In genomic region chr5:58854396-58854795, GRCh38 we compare ENCODE assay signal across 25 cellular contexts.
DNase-seq lines count a peak whose midpoint lies in the region; ATAC-seq lines count a peak whose summit lies in the region.
"Had no signal": no experiment of that assay in that cellular context is flagged by ENCODE, and none has a peak within 500 bp of the region (broad histone marks: within the 10 kb centered on the region; RNA-seq: fewer than 3 reads in every experiment).

No MANE protein-coding gene starts in this region.

- DNase-seq in SIG-M5 treated with dmso at 0.1 percent for 504 hours (lab: John Stamatoyannopoulos, UW; ENCODE audit: unreplicated experiment): peak; percentile 34
- DNase-seq in SIG-M5 (lab: John Stamatoyannopoulos, UW): no peak
- peak; percentile 87 for DNase-seq in MV-4-11 (lab: John Stamatoyannopoulos, UW)
- DNase-seq in SKM-1 (lab: John Stamatoyannopoulos, UW; ENCODE audit: unreplicated experiment): peak; percentile 10
- DNase-seq in iPS-NIHi7 (ENCODE audit: extremely low spot score): no peak
- DNase-seq in NCI-H2227 (lab: John Stamatoyannopoulos, UW; ENCODE audit: unreplicated experiment): no peak
- no peak for DNase-seq in DMS 273 (lab: John Stamatoyannopoulos, UW; ENCODE audit: unreplicated experiment)
- DNase-seq: 8988T; ACHN; CD4-positive, alpha-beta T cell; COR-L47; GF-D8; GM23248; H9; MG63; NCI-H1105; NCI-H146; NCI-H1930; NCI-H446 treated with DMSO at 0.1 percent for 48 hours; NCI-H526 treated with DMSO at 0.1 percent for 48 hours; OCI-M1; Peyer's patch; T-helper 9 cell had no signal

- ATAC-seq in GM21381 (IDR thresholded peaks at IDR 0.05; ENCODE audit: unreplicated experiment): no peak
- ATAC-seq: K562 had no signal

Comparison
In these comparisons a context has a peak if more than half of its experiments do, and no peak if none do; other contexts are left out.
1. DNase-seq: peak in SIG-M5 treated with dmso at 0.1 percent for 504 hours (single experiment), MV-4-11 (single experiment) and SKM-1 (single experiment); none in SIG-M5 (single experiment), iPS-NIHi7 (single experiment), NCI-H2227 (single experiment) and DMS 273 (single experiment).